Comparison of ENCODE assay signal across 1 cellular context in the genomic region with DNA sequence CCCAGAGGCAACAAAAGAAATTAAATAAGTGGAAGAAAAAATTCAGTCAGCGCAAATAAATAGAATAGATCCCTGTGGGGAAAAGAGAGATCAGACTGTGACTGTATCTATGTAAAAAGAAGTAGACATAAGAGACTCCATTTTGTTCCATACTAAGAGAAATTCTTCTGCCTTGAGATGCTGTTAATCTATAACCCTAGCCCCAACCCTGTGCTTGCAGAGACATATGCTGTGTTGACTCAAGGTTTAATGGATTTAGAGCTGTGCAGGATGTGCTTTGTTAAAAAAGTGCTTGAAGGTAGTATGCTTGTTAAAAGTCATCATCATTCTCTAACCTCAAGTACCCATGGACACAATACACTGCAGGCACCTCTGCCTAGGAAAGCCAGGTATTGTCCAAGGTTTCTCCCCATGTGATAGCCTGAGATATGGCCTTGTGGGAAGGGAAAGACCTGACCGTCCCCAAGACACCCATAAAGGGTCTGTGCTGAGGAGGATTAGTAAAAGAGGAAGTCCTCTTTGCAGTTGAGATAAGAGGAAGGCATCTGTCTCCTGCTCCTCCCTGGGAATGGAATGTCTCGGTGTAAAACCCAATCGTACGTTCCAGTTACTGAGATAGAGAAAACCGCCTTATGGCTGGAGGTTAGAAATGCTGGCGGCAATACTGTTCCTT.
TF ChIP-seq lines count a peak whose summit lies in the region.
"Not testable (repeated sequence)": the region's sequence is repeated elsewhere in the genome, so short reads cannot be mapped to it uniquely, and the experiment has no call there.

No MANE protein-coding gene starts in this region.

TF ChIP-seq in K562, 482 proteins besides CTCF, POLR2A, EP300 and RAD21 (continued from another document and continues in another):
- TF ChIP-seq, protein P1, sequence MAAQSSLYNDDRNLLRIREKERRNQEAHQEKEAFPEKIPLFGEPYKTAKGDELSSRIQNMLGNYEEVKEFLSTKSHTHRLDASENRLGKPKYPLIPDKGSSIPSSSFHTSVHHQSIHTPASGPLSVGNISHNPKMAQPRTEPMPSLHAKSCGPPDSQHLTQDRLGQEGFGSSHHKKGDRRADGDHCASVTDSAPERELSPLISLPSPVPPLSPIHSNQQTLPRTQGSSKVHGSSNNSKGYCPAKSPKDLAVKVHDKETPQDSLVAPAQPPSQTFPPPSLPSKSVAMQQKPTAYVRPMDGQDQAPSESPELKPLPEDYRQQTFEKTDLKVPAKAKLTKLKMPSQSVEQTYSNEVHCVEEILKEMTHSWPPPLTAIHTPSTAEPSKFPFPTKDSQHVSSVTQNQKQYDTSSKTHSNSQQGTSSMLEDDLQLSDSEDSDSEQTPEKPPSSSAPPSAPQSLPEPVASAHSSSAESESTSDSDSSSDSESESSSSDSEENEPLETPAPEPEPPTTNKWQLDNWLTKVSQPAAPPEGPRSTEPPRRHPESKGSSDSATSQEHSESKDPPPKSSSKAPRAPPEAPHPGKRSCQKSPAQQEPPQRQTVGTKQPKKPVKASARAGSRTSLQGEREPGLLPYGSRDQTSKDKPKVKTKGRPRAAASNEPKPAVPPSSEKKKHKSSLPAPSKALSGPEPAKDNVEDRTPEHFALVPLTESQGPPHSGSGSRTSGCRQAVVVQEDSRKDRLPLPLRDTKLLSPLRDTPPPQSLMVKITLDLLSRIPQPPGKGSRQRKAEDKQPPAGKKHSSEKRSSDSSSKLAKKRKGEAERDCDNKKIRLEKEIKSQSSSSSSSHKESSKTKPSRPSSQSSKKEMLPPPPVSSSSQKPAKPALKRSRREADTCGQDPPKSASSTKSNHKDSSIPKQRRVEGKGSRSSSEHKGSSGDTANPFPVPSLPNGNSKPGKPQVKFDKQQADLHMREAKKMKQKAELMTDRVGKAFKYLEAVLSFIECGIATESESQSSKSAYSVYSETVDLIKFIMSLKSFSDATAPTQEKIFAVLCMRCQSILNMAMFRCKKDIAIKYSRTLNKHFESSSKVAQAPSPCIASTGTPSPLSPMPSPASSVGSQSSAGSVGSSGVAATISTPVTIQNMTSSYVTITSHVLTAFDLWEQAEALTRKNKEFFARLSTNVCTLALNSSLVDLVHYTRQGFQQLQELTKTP (IDR thresholded peaks at IDR 0.05; ENCODE audit: low read depth in 1 of 2, partially characterized antibody in 2 of 2), result peak; percentile 59 to 80
- TF ChIP-seq TBL1XR1 (IDR thresholded peaks at IDR 0.05; ENCODE audit: low read length in 2 of 2), result peak in 1 of 2 experiments; percentile 52; a peak in 1 of 4 replicates
- peak; percentile 98 for TF ChIP-seq DPF2 (IDR thresholded peaks at IDR 0.05)
- TF ChIP-seq MYC (IDR thresholded peaks at IDR 0.05; ENCODE audit: low read depth, low read length), result peak; percentile 18; the same call in 1 of the 2 replicates
- not testable (repeated sequence) for TF ChIP-seq MYC (CRISPR knock-in tag; IDR thresholded peaks at IDR 0.05; ENCODE audit: borderline replicate concordance, low read depth); FOXM1 (CRISPR knock-in tag; IDR thresholded peaks at IDR 0.05; ENCODE audit: low read depth); CREB1 (CRISPR knock-in tag; IDR thresholded peaks at IDR 0.05); NR4A1 (CRISPR knock-in tag; IDR thresholded peaks at IDR 0.05); TEAD4 (CRISPR knock-in tag; IDR thresholded peaks at IDR 0.05; ENCODE audit: borderline replicate concordance); TOE1 (CRISPR knock-in tag; IDR thresholded peaks at IDR 0.05; ENCODE audit: borderline replicate concordance, low read depth); NR2C1 (IDR thresholded peaks at IDR 0.05)
- TF ChIP-seq, protein P2, sequence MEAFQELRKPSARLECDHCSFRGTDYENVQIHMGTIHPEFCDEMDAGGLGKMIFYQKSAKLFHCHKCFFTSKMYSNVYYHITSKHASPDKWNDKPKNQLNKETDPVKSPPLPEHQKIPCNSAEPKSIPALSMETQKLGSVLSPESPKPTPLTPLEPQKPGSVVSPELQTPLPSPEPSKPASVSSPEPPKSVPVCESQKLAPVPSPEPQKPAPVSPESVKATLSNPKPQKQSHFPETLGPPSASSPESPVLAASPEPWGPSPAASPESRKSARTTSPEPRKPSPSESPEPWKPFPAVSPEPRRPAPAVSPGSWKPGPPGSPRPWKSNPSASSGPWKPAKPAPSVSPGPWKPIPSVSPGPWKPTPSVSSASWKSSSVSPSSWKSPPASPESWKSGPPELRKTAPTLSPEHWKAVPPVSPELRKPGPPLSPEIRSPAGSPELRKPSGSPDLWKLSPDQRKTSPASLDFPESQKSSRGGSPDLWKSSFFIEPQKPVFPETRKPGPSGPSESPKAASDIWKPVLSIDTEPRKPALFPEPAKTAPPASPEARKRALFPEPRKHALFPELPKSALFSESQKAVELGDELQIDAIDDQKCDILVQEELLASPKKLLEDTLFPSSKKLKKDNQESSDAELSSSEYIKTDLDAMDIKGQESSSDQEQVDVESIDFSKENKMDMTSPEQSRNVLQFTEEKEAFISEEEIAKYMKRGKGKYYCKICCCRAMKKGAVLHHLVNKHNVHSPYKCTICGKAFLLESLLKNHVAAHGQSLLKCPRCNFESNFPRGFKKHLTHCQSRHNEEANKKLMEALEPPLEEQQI (IDR thresholded peaks at IDR 0.05), result peak; percentile 92; the same call in 1 of the 2 replicates
- peak; percentile 56; the same call in 1 of the 2 replicates for TF ChIP-seq FOXM1 (IDR thresholded peaks at IDR 0.05; ENCODE audit: low read depth)
- TF ChIP-seq, protein P3, sequence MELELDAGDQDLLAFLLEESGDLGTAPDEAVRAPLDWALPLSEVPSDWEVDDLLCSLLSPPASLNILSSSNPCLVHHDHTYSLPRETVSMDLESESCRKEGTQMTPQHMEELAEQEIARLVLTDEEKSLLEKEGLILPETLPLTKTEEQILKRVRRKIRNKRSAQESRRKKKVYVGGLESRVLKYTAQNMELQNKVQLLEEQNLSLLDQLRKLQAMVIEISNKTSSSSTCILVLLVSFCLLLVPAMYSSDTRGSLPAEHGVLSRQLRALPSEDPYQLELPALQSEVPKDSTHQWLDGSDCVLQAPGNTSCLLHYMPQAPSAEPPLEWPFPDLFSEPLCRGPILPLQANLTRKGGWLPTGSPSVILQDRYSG (tag; conservative IDR thresholded peaks at IDR 0.05; ENCODE audit: low read depth), result peak; percentile 42; the same call in 1 of the 2 replicates
- TF ChIP-seq, protein P4, sequence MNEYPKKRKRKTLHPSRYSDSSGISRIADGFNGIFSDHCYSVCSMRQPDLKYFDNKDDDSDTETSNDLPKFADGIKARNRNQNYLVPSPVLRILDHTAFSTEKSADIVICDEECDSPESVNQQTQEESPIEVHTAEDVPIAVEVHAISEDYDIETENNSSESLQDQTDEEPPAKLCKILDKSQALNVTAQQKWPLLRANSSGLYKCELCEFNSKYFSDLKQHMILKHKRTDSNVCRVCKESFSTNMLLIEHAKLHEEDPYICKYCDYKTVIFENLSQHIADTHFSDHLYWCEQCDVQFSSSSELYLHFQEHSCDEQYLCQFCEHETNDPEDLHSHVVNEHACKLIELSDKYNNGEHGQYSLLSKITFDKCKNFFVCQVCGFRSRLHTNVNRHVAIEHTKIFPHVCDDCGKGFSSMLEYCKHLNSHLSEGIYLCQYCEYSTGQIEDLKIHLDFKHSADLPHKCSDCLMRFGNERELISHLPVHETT (CRISPR knock-in tag; conservative IDR thresholded peaks at IDR 0.05 in 1 of 2, IDR thresholded peaks at IDR 0.05 in 1 of 2), result peak in 1 of 2 experiments; percentile 73; a peak in 2 of 4 replicates
- TF ChIP-seq CREB1 (IDR thresholded peaks at IDR 0.05), result peak; percentile 28; the same call in 1 of the 2 replicates
- TF ChIP-seq ETS2 (tag; IDR thresholded peaks at IDR 0.05; ENCODE audit: borderline replicate concordance, poor library complexity, severe bottlenecking), result peak; percentile 46
- TF ChIP-seq, protein P5, sequence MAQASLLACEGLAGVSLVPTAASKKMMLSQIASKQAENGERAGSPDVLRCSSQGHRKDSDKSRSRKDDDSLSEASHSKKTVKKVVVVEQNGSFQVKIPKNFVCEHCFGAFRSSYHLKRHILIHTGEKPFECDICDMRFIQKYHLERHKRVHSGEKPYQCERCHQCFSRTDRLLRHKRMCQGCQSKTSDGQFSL (CRISPR knock-in tag; IDR thresholded peaks at IDR 0.05), result not testable (repeated sequence)
- TF ChIP-seq, protein P5 (tag; IDR thresholded peaks at IDR 0.05), result peak in 1 of 2 experiments; percentile 60; a peak in 1 of 4 replicates
- TF ChIP-seq LEF1 (IDR thresholded peaks at IDR 0.05), result peak; percentile 47; the same call in 1 of the 2 replicates
- TF ChIP-seq, protein P6, sequence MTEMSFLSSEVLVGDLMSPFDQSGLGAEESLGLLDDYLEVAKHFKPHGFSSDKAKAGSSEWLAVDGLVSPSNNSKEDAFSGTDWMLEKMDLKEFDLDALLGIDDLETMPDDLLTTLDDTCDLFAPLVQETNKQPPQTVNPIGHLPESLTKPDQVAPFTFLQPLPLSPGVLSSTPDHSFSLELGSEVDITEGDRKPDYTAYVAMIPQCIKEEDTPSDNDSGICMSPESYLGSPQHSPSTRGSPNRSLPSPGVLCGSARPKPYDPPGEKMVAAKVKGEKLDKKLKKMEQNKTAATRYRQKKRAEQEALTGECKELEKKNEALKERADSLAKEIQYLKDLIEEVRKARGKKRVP (CRISPR knock-in tag; IDR thresholded peaks at IDR 0.05), result peak; percentile 51; the same call in 1 of the 2 replicates
- TF ChIP-seq TAL1 (IDR thresholded peaks at IDR 0.05), result peak; percentile 86
- peak; percentile 52; the same call in 1 of the 2 replicates for TF ChIP-seq ESRRA (IDR thresholded peaks at IDR 0.05; ENCODE audit: borderline replicate concordance, low read depth)
- TF ChIP-seq NCOR1 (IDR thresholded peaks at IDR 0.05), result peak; percentile 88
- peak; percentile 76; the same call in 1 of the 2 replicates for TF ChIP-seq CC2D1A (IDR thresholded peaks at IDR 0.05)
- TF ChIP-seq, protein P7, sequence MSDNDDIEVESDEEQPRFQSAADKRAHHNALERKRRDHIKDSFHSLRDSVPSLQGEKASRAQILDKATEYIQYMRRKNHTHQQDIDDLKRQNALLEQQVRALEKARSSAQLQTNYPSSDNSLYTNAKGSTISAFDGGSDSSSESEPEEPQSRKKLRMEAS (CRISPR knock-in tag; IDR thresholded peaks at IDR 0.05), result peak; percentile 28; the same call in 1 of the 2 replicates
- peak; percentile 88 for TF ChIP-seq ZNF644 (tag; IDR thresholded peaks at IDR 0.05; ENCODE audit: low read depth)
- peak; percentile 26; the same call in 1 of the 2 replicates for TF ChIP-seq FOSL1 (tag; conservative IDR thresholded peaks at IDR 0.05)
- TF ChIP-seq L3MBTL2 (IDR thresholded peaks at IDR 0.05), result peak; percentile 45; the same call in 1 of the 2 replicates
- peak; percentile 85; the same call in 1 of the 2 replicates for TF ChIP-seq NR4A1 (tag; IDR thresholded peaks at IDR 0.05)
- peak; percentile 82 for TF ChIP-seq BCOR (IDR thresholded peaks at IDR 0.05)
- peak; percentile 90 for TF ChIP-seq TEAD4 (IDR thresholded peaks at IDR 0.05; ENCODE audit: low read length)
- TF ChIP-seq RFX1 (IDR thresholded peaks at IDR 0.05), result 0 out of 2 replicates have a peak, but pooled peaks have one; percentile 17
- TF ChIP-seq CBX3 (IDR thresholded peaks at IDR 0.05; ENCODE audit: borderline replicate concordance in 1 of 2, low read length in 2 of 2), result peak in 1 of 2 experiments; percentile 42; a peak in 1 of 3 replicates
- TF ChIP-seq SPI1 (IDR thresholded peaks at IDR 0.05; ENCODE audit: borderline replicate concordance, low read depth, low read length), result peak; percentile 97
- TF ChIP-seq ZNF311 (CRISPR knock-in tag; IDR thresholded peaks at IDR 0.05), result peak; percentile 94
- TF ChIP-seq MTA2 (IDR thresholded peaks at IDR 0.05; ENCODE audit: low read depth), result peak; percentile 82
- TF ChIP-seq ADNP (tag; IDR thresholded peaks at IDR 0.05), result peak; percentile 42
- TF ChIP-seq EHMT2 (IDR thresholded peaks at IDR 0.05), result peak; percentile 64; the same call in 1 of the 2 replicates
- TF ChIP-seq KLF16 (IDR thresholded peaks at IDR 0.05), result peak; percentile 83
- peak; percentile 75; the same call in 1 of the 2 replicates for TF ChIP-seq MTA3 (IDR thresholded peaks at IDR 0.05; ENCODE audit: borderline replicate concordance)
- peak; percentile 49 to 81 for TF ChIP-seq RCOR1 (IDR thresholded peaks at IDR 0.05; ENCODE audit: borderline replicate concordance in 1 of 2, low read depth in 2 of 2, low read length in 2 of 2)
- TF ChIP-seq TOE1 (IDR thresholded peaks at IDR 0.05; ENCODE audit: borderline replicate concordance), result peak; percentile 27; the same call in 1 of the 2 replicates
- TF ChIP-seq, protein P8, sequence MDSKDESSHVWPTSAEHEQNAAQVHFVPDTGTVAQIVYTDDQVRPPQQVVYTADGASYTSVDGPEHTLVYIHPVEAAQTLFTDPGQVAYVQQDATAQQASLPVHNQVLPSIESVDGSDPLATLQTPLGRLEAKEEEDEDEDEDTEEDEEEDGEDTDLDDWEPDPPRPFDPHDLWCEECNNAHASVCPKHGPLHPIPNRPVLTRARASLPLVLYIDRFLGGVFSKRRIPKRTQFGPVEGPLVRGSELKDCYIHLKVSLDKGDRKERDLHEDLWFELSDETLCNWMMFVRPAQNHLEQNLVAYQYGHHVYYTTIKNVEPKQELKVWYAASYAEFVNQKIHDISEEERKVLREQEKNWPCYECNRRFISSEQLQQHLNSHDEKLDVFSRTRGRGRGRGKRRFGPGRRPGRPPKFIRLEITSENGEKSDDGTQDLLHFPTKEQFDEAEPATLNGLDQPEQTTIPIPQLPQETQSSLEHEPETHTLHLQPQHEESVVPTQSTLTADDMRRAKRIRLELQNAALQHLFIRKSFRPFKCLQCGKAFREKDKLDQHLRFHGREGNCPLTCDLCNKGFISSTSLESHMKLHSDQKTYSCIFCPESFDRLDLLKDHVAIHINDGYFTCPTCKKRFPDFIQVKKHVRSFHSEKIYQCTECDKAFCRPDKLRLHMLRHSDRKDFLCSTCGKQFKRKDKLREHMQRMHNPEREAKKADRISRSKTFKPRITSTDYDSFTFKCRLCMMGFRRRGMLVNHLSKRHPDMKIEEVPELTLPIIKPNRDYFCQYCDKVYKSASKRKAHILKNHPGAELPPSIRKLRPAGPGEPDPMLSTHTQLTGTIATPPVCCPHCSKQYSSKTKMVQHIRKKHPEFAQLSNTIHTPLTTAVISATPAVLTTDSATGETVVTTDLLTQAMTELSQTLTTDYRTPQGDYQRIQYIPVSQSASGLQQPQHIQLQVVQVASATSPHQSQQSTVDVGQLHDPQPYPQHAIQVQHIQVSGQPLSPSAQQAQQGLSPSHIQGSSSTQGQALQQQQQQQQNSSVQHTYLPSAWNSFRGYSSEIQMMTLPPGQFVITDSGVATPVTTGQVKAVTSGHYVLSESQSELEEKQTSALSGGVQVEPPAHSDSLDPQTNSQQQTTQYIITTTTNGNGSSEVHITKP (IDR thresholded peaks at IDR 0.05; ENCODE audit: partially characterized antibody), result peak; percentile 92
- peak; percentile 74 to 92; a peak in 3 of 4 replicates for TF ChIP-seq TEAD1 (CRISPR knock-in tag; IDR thresholded peaks at IDR 0.05)
- TF ChIP-seq CBFA2T2 (conservative IDR thresholded peaks at IDR 0.05), result peak; percentile 90
- TF ChIP-seq NR2C1 (tag; IDR thresholded peaks at IDR 0.05), result peak; percentile 46; the same call in 1 of the 2 replicates
- TF ChIP-seq HEY1 (CRISPR knock-in tag; IDR thresholded peaks at IDR 0.05; ENCODE audit: borderline replicate concordance), result 0 out of 2 replicates have a peak, but pooled peaks have one; percentile 22
- TF ChIP-seq RB1 (IDR thresholded peaks at IDR 0.05; ENCODE audit: low read depth), result peak; percentile 20; the same call in 1 of the 2 replicates
